Comparison of ENCODE assay signal across 12 cellular contexts in the genomic region with DNA sequence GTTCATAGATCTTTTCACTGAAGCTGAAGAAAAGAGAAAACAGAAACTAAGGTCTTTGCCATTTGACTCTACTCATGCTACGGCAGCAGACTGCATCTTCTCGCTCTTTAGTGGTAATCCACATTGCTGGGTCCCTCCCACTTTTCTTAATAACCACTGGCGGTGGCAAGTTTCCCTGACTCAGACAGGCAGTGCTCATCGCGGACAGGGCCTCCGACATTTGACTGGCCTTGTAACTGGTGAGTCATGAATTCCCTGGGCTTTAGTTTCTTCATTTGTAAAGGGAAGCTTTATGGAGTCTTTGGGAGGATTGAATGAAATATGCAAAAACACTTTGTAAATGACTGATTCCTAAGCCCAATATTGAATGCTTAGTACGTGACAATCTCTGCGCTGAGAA.
A peak's percentile ranks its signal among the peaks of the same experiment; 100 is the strongest.
DNase-seq lines count a peak whose midpoint lies in the region; ATAC-seq and TF ChIP-seq lines count a peak whose summit lies in the region.
"Had no signal": no experiment of that assay in that cellular context is flagged by ENCODE, and none has a peak within 500 bp of the region (broad histone marks: within the 10 kb centered on the region; RNA-seq: fewer than 3 reads in every experiment).

No MANE protein-coding gene starts in this region.

- H3K4me3 Mint-ChIP-seq in Calu3 (ENCODE audit: low read depth, unreplicated experiment) = no peak overlapping the region
- H3K4me3 Mint-ChIP-seq in nephron = peak overlapping the region in 2 of 3 experiments; percentile 9 to 56
- H3K4me3 Mint-ChIP-seq: activated T-cell treated with anti-CD3 and anti-CD28 coated beads, Interleukin-2, amount 50 U/mL, for 24 hours had no signal

- ATAC-seq in GM21825 (IDR thresholded peaks at IDR 0.05; ENCODE audit: unreplicated experiment) = no peak

- no TSS peak for BruUV-seq in Calu3 (replicated peaks; lab: Mats Ljungman, UMichigan)

- H3K9me3 Mint-ChIP-seq in Calu3 (ENCODE audit: low read depth, unreplicated experiment) (peaks cover 2% of the 10 kb centered on the region), nephron (peaks cover 2% of the 10 kb centered on the region)
- H3K9me3 Mint-ChIP-seq: activated T-cell treated with anti-CD3 and anti-CD28 coated beads, Interleukin-2, amount 50 U/mL, for 24 hours had no signal

- CTCF ChIA-PET in Calu3 (lab: Charles Lee) = no interaction called here

- TF ChIP-seq CTCF in Calu3 (IDR thresholded peaks at IDR 0.05; ENCODE audit: unreplicated experiment) (no peak), nephron (IDR thresholded peaks at IDR 0.05; ENCODE audit: unreplicated experiment in 3 of 3) (no peak), GM10266 (IDR thresholded peaks at IDR 0.05; ENCODE audit: control insufficient read depth, insufficient read depth, low read depth, missing control alignments) (no peak)

- H3K36me3 Mint-ChIP-seq in Calu3 (ENCODE audit: insufficient read depth, unreplicated experiment) = peaks cover 4% of the 10 kb centered on the region
- H3K36me3 Mint-ChIP-seq in nephron (ENCODE audit: low read depth) = no peaks in the 10 kb centered on the region

- DNase-seq in Calu3 = peak; percentile 57
- DNase-seq in NCI-H226 = peak; percentile 99
- DNase-seq in epithelial cell of prostate (ENCODE audit: low read depth, low spot score) = peak; percentile 69
- no peak for DNase-seq in GM10266 (ENCODE audit: extremely low spot score)
- no peak for DNase-seq in T-helper 1 cell
- DNase-seq in stimulated activated naive CD4-positive, alpha-beta T cell (lab: John Stamatoyannopoulos, UW) = no peak
- DNase-seq: activated T-cell treated with anti-CD3 and anti-CD28 coated beads, Interleukin-2, amount 50 U/mL, for 24 hours; DMS 273 treated with DMSO at 0.1 percent for 48 hours; posterior cingulate gyrus; SHP77 had no signal

- H3K27ac ChIP-seq in epithelial cell of prostate = peak overlapping the region; percentile 41

- intact Hi-C loops in Calu3 (cut with micrococcal nuclease; ENCODE audit: unreplicated experiment) = no loop called here

- H3K27me3 Mint-ChIP-seq in Calu3 (ENCODE audit: unreplicated experiment) (no peaks in the 10 kb centered on the region), nephron (ENCODE audit: low read depth) (no peaks in the 10 kb centered on the region)
- H3K27me3 Mint-ChIP-seq: activated T-cell treated with anti-CD3 and anti-CD28 coated beads, Interleukin-2, amount 50 U/mL, for 24 hours had no signal

- H3K4me1 Mint-ChIP-seq in Calu3 (ENCODE audit: low read depth, unreplicated experiment) = peaks cover 14% of the 10 kb centered on the region
- peaks cover 32% of the 10 kb centered on the region for H3K4me1 Mint-ChIP-seq in nephron

- H3K27ac Mint-ChIP-seq in Calu3 (ENCODE audit: unreplicated experiment) (peak overlapping the region; percentile 15), nephron (peak overlapping the region; percentile 11 to 85 (median 75))
- H3K27ac Mint-ChIP-seq: activated T-cell treated with anti-CD3 and anti-CD28 coated beads, Interleukin-2, amount 50 U/mL, for 24 hours had no signal

Comparison
In these comparisons a context has a peak if more than half of its experiments do, and no peak if none do; other contexts are left out.
1. DNase-seq: peak in Calu3 (single experiment), NCI-H226 (single experiment) and epithelial cell of prostate (single experiment); none in GM10266 (single experiment), T-helper 1 cell (0 of 5) and stimulated activated naive CD4-positive, alpha-beta T cell (0 of 6).